In genomic region chr3:158668506-158668905, GRCh38 we compare ENCODE assay signal across 32 cellular contexts. TPM values are rescaled to one million over a fixed set of nuclear protein-coding genes. Genes with fewer than 3 reads are reported as not detected.
DNase-seq lines count a peak whose midpoint lies in the region; ATAC-seq, FAIRE-seq and TF ChIP-seq lines count a peak whose summit lies in the region.
"Had no signal": no experiment of that assay in that cellular context is flagged by ENCODE, and none has a peak within 500 bp of the region (broad histone marks: within the 10 kb centered on the region; RNA-seq: fewer than 3 reads in every experiment).

No MANE protein-coding gene starts in this region.

- H3K79me2 ChIP-seq in endothelial cell of umbilical vein (ENCODE audit: control insufficient read depth, insufficient read depth, low read length) (peaks cover 34% of the 10 kb centered on the region), osteoblast (ENCODE audit: insufficient read depth, low read length) (peaks cover 51% of the 10 kb centered on the region)

- DNase-seq in AG10803 (ENCODE audit: low read depth): peak; percentile 54
- DNase-seq in adipocyte (ENCODE audit: low read depth): peak; percentile 54
- peak; percentile 67 for DNase-seq in endothelial cell of umbilical vein (ENCODE audit: low read depth, low spot score)
- DNase-seq in osteoblast (ENCODE audit: insufficient read length, low spot score, missing footprints): no peak
- DNase-seq in NK-92 (lab: John Stamatoyannopoulos, UW; ENCODE audit: unreplicated experiment): no peak
- no peak for DNase-seq in HT-29 (ENCODE audit: low spot score)
- no peak for DNase-seq in CD8-positive, alpha-beta memory T cell
- DNase-seq: ACHN; activated B cell treated with CpG ODN at 0.5 μM for 24 hours; activated CD4-positive, alpha-beta memory T cell treated with anti-CD3 and anti-CD28 coated beads for 36 hours; activated CD8-positive, alpha-beta memory T cell treated with anti-CD3 and anti-CD28 coated beads, Interleukin-2, amount 50 U/mL, for 48 hours; activated naive CD8-positive, alpha-beta T cell treated with anti-CD3 and anti-CD28 coated beads, Interleukin-2, amount 10 ng/mL, durations not matched to agents 7 days and 5 days; endodermal cell; H9; head of caudate nucleus; NCI-H1092; NCI-H1930; NCI-H226; NCI-H774; Right ventricle myocardium superior; stimulated activated CD4-positive, alpha-beta T cell treated with anti-CD3 and anti-CD28 coated beads, Interleukin-4, amount 100 ng/mL, for 1 hour; T-helper 9 cell had no signal

- no peak overlapping the region for H3K9ac ChIP-seq in adipocyte (ENCODE audit: low read length)
- H3K9ac ChIP-seq in endothelial cell of umbilical vein (replicated peaks; ENCODE audit: extremely low read depth, insufficient read depth, low read length): no peak overlapping the region

- intact Hi-C loops in endothelial cell of umbilical vein (cut with micrococcal nuclease): no loop called here

- H3K27ac Mint-ChIP-seq in CD8-positive, alpha-beta memory T cell: peak overlapping the region in 1 of 8 donors; percentile 58
- H3K27ac Mint-ChIP-seq: activated B cell treated with CpG ODN at 0.5 μM for 24 hours; activated CD4-positive, alpha-beta memory T cell treated with anti-CD3 and anti-CD28 coated beads for 36 hours; activated naive CD8-positive, alpha-beta T cell treated with anti-CD3 and anti-CD28 coated beads, Interleukin-2, amount 10 ng/mL, durations not matched to agents 7 days and 5 days; CD14-positive monocyte; endodermal cell; H9; stimulated activated memory B cell treated with anti-CD40 and anti-IgM and Interleukin-4, amounts not matched to agents 10 μg/mL and 1 μg/mL and 100 μg/mL, for 72 hours had no signal

- TF ChIP-seq CTCF in AG10803 (conservative IDR thresholded peaks at IDR 0.05; ENCODE audit: low read length): no peak
- TF ChIP-seq CTCF in endothelial cell of umbilical vein (IDR thresholded peaks at IDR 0.05; ENCODE audit: extremely low read depth in 1 of 2, insufficient read depth in 1 of 2, low read depth in 1 of 2, low read length in 2 of 2): no peak
- TF ChIP-seq CTCF in osteoblast (IDR thresholded peaks at IDR 0.05; ENCODE audit: extremely low read depth, low read depth, low read length): no peak

- no TSS peak for BruUV-seq in endothelial cell of umbilical vein (replicated peaks; lab: Mats Ljungman, UMichigan)

- H3K27me3 ChIP-seq in adipocyte (replicated peaks; ENCODE audit: control insufficient read depth, insufficient read depth, low read length): no peaks in the 10 kb centered on the region
- H3K27me3 ChIP-seq in endothelial cell of umbilical vein (ENCODE audit: control insufficient read depth in 2 of 2, insufficient read depth in 2 of 2, low read length in 2 of 2): no peaks in the 10 kb centered on the region
- H3K27me3 ChIP-seq in osteoblast (ENCODE audit: insufficient read depth, low read length): no peaks in the 10 kb centered on the region
- no peaks in the 10 kb centered on the region for H3K27me3 ChIP-seq in CD8-positive, alpha-beta memory T cell (ENCODE audit: insufficient read depth, low read length, poor library complexity, severe bottlenecking)
- H3K27me3 ChIP-seq: vagina had no signal

- peak; percentile 29 for TF ChIP-seq POLR2A in endothelial cell of umbilical vein (IDR thresholded peaks at IDR 0.05; ENCODE audit: low read depth, low read length)

- H3K36me3 ChIP-seq in adipocyte (ENCODE audit: control insufficient read depth, insufficient read depth, low read length, severe bottlenecking) (peaks cover 69% of the 10 kb centered on the region), endothelial cell of umbilical vein (ENCODE audit: control insufficient read depth in 2 of 2, extremely low read depth in 1 of 2, insufficient read depth in 2 of 2, low read length in 2 of 2) (peaks cover 15 to 21% of the 10 kb centered on the region in 2 experiments), osteoblast (ENCODE audit: insufficient read depth, low read length) (peaks cover 66% of the 10 kb centered on the region)
- peaks cover 31% of the 10 kb centered on the region for H3K36me3 ChIP-seq in CD8-positive, alpha-beta memory T cell (ENCODE audit: insufficient read depth, low read length)

- no peaks in the 10 kb centered on the region for H3K27me3 Mint-ChIP-seq in CD8-positive, alpha-beta memory T cell
- H3K27me3 Mint-ChIP-seq: activated B cell treated with CpG ODN at 0.5 μM for 24 hours; activated CD4-positive, alpha-beta memory T cell treated with anti-CD3 and anti-CD28 coated beads for 36 hours; activated naive CD8-positive, alpha-beta T cell treated with anti-CD3 and anti-CD28 coated beads, Interleukin-2, amount 10 ng/mL, durations not matched to agents 7 days and 5 days; stimulated activated memory B cell treated with anti-CD40 and anti-IgM and Interleukin-4, amounts not matched to agents 10 μg/mL and 1 μg/mL and 100 μg/mL, for 72 hours had no signal

- H2AFZ ChIP-seq in endothelial cell of umbilical vein (ENCODE audit: low read depth, low read length): no peak overlapping the region
- no peak overlapping the region for H2AFZ ChIP-seq in osteoblast (ENCODE audit: low read length)

- H3K4me2 ChIP-seq in endothelial cell of umbilical vein (ENCODE audit: insufficient read depth, low read length): no peak overlapping the region
- peak overlapping the region; percentile 86 for H3K4me2 ChIP-seq in osteoblast (ENCODE audit: insufficient read depth, low read length)

- H3K4me3 ChIP-seq in AG10803 (ENCODE audit: low read length) (no peak overlapping the region), adipocyte (ENCODE audit: low read length) (no peak overlapping the region), endothelial cell of umbilical vein (replicated peaks in 1 of 3; ENCODE audit: insufficient read depth in 1 of 3, low read depth in 1 of 3, low read length in 3 of 3) (no peak overlapping the region), osteoblast (ENCODE audit: insufficient read depth, low read length) (no peak overlapping the region)
- H3K4me3 ChIP-seq in CD8-positive, alpha-beta memory T cell (ENCODE audit: low read length): no peak overlapping the region
- H3K4me3 ChIP-seq: coronary artery, vagina had no signal

- H3K27ac ChIP-seq in endothelial cell of umbilical vein (ENCODE audit: insufficient read depth, low read depth, low read length): peak overlapping the region; percentile 30
- peak overlapping the region; percentile 78 for H3K27ac ChIP-seq in osteoblast (ENCODE audit: low read depth, low read length)
- H3K27ac ChIP-seq in CD8-positive, alpha-beta memory T cell (ENCODE audit: low read depth, low read length): no peak overlapping the region
- H3K27ac ChIP-seq: coronary artery, HL-60, vagina had no signal

- POLR2A ChIA-PET in endothelial cell of umbilical vein (lab: Charles Lee): interaction anchor here (0.7 kb wide), 1 partner anchor 78 kb away, joined by 3 read pairs; no protein-coding TSS in a partner anchor
- POLR2A ChIA-PET in CD8-positive, alpha-beta memory T cell (lab: Charles Lee): no interaction called here

- no peak for ATAC-seq in HG03159 (IDR thresholded peaks at IDR 0.05; ENCODE audit: unreplicated experiment)
- ATAC-seq: HepG2; stimulated activated memory B cell treated with anti-CD40 and anti-IgM and Interleukin-4, amounts not matched to agents 10 μg/mL and 1 μg/mL and 100 μg/mL, for 72 hours had no signal

- dilution Hi-C loops in endothelial cell of umbilical vein (cut with MboI; ENCODE audit: extremely low pct_ligation_motif_present, low sequenced_read_pairs): no loop called here

- no peaks in the 10 kb centered on the region for H3K9me1 ChIP-seq in endothelial cell of umbilical vein (replicated peaks; ENCODE audit: control insufficient read depth, extremely low read depth, insufficient read depth, low read length)

- FAIRE-seq in endothelial cell of umbilical vein (lab: Jason Lieb, UNC): peak; percentile 85
- FAIRE-seq: D721Med, GM12892, HepG2 had no signal

- CTCF ChIA-PET in endothelial cell of umbilical vein (lab: Charles Lee): interaction anchor here (1.0 to 3.7 kb wide), 4 partner anchors 9 to 121 kb away, joined by 3 to 17 read pairs (median 14); no protein-coding TSS in a partner anchor
- CTCF ChIA-PET in CD8-positive, alpha-beta memory T cell (lab: Charles Lee): no interaction called here

- H3K9me3 Mint-ChIP-seq in CD8-positive, alpha-beta memory T cell: no peaks in the 10 kb centered on the region
- H3K9me3 Mint-ChIP-seq: activated B cell treated with CpG ODN at 0.5 μM for 24 hours; activated CD4-positive, alpha-beta memory T cell treated with anti-CD3 and anti-CD28 coated beads for 36 hours; activated naive CD8-positive, alpha-beta T cell treated with anti-CD3 and anti-CD28 coated beads, Interleukin-2, amount 10 ng/mL, durations not matched to agents 7 days and 5 days; CD14-positive monocyte; endodermal cell; H9; stimulated activated memory B cell treated with anti-CD40 and anti-IgM and Interleukin-4, amounts not matched to agents 10 μg/mL and 1 μg/mL and 100 μg/mL, for 72 hours had no signal

- H3K9me3 ChIP-seq in adipocyte (ENCODE audit: control insufficient read depth, low read length) (no peaks in the 10 kb centered on the region), endothelial cell of umbilical vein (replicated peaks; ENCODE audit: control insufficient read depth, insufficient read depth, low read length) (no peaks in the 10 kb centered on the region), osteoblast (ENCODE audit: low read depth, low read length) (no peaks in the 10 kb centered on the region)
- no peaks in the 10 kb centered on the region for H3K9me3 ChIP-seq in CD8-positive, alpha-beta memory T cell (ENCODE audit: low read length)
- H3K9me3 ChIP-seq: vagina had no signal

- peaks cover 21% of the 10 kb centered on the region for H3K4me1 ChIP-seq in adipocyte (ENCODE audit: control insufficient read depth, insufficient read depth, low read length)
- H3K4me1 ChIP-seq in endothelial cell of umbilical vein (ENCODE audit: control insufficient read depth, extremely low read depth, insufficient read depth, low read length): peaks cover 29% of the 10 kb centered on the region
- peaks cover 43% of the 10 kb centered on the region for H3K4me1 ChIP-seq in osteoblast (ENCODE audit: insufficient read depth, low read length)
- H3K4me1 ChIP-seq in CD8-positive, alpha-beta memory T cell (ENCODE audit: insufficient read depth, low read length): peaks cover 11% of the 10 kb centered on the region

- H3K4me3 Mint-ChIP-seq in CD8-positive, alpha-beta memory T cell: no peak overlapping the region
- H3K4me3 Mint-ChIP-seq: activated B cell treated with CpG ODN at 0.5 μM for 24 hours; activated CD4-positive, alpha-beta memory T cell treated with anti-CD3 and anti-CD28 coated beads for 36 hours; activated naive CD8-positive, alpha-beta T cell treated with anti-CD3 and anti-CD28 coated beads, Interleukin-2, amount 10 ng/mL, durations not matched to agents 7 days and 5 days; CD14-positive monocyte; endodermal cell; H9; stimulated activated memory B cell treated with anti-CD40 and anti-IgM and Interleukin-4, amounts not matched to agents 10 μg/mL and 1 μg/mL and 100 μg/mL, for 72 hours had no signal

- H3K4me1 Mint-ChIP-seq in CD8-positive, alpha-beta memory T cell: peaks cover 24 to 36% (median 36%) of the 10 kb centered on the region in 3 donors

- H4K20me1 ChIP-seq in endothelial cell of umbilical vein (replicated peaks; ENCODE audit: control insufficient read depth, extremely low read depth, insufficient read depth, low read length) (no peaks in the 10 kb centered on the region), osteoblast (ENCODE audit: insufficient read depth, low read length) (peaks cover 5% of the 10 kb centered on the region)

- peaks cover 0 to 77% (median 13%) of the 10 kb centered on the region in 3 donors for H3K36me3 Mint-ChIP-seq in CD8-positive, alpha-beta memory T cell

RNA-seq across cellular contexts. Expression of gene LXN, which starts 3.9 kb away (rescaled TPM):
- total RNA-seq in endothelial cell of umbilical vein: 118 and 119 TPM in 2 replicates
- polyA plus RNA-seq in endothelial cell of umbilical vein: 44.8 and 56.9 TPM in 2 replicates
- polyA plus RNA-seq in endothelial cell of umbilical vein (2011; cell fraction: cytosol; rRNA removed): 87.4 and 95.6 TPM in 2 replicates
- 35.7 and 36.2 TPM in 2 replicates for polyA plus RNA-seq in endothelial cell of umbilical vein (2011; cell fraction: nucleus; rRNA removed)
- 97.9 and 99.8 TPM in 2 replicates for polyA plus RNA-seq in endothelial cell of umbilical vein (2012)
- polyA minus RNA-seq in endothelial cell of umbilical vein: 31.9 and 32.7 TPM in 2 replicates
- polyA minus RNA-seq in endothelial cell of umbilical vein (2011; cell fraction: cytosol; rRNA and poly(A)+ RNA removed): 8.6 TPM
- polyA minus RNA-seq in endothelial cell of umbilical vein (2011; cell fraction: nucleus; rRNA and poly(A)+ RNA removed): 13.0 and 22.6 TPM in 2 replicates
- total RNA-seq in osteoblast: 96.9 and 114 TPM in 2 replicates
- 13.0 and 14.2 TPM in 2 replicates for total RNA-seq in HT-29 (2014; rRNA removed; shearing (Covaris generic))
- total RNA-seq in CD8-positive, alpha-beta memory T cell: 1 to 10 TPM; 4.7 to 5.3 TPM
- 10.7 TPM for polyA plus RNA-seq in CD8-positive, alpha-beta memory T cell
- total RNA-seq: Daoy, HepG2 had no signal
- polyA plus RNA-seq: HepG2 had no signal

RNA-seq across cellular contexts. Expression of gene GFM1, which starts 24.2 kb away (rescaled TPM):
- total RNA-seq in endothelial cell of umbilical vein (60.1 and 68.6 TPM in 2 replicates), osteoblast (46.9 and 52.5 TPM in 2 replicates)
- 12.1 and 14.9 TPM in 2 replicates for polyA plus RNA-seq in endothelial cell of umbilical vein
- polyA plus RNA-seq in endothelial cell of umbilical vein (2011; cell fraction: cytosol; rRNA removed): 13.2 and 14.2 TPM in 2 replicates
- 40.2 and 53.5 TPM in 2 replicates for polyA plus RNA-seq in endothelial cell of umbilical vein (2011; cell fraction: nucleus; rRNA removed)
- 27.1 and 33.4 TPM in 2 replicates for polyA plus RNA-seq in endothelial cell of umbilical vein (2012)
- 57.0 and 64.4 TPM in 2 replicates for polyA minus RNA-seq in endothelial cell of umbilical vein
- 33.1 TPM for polyA minus RNA-seq in endothelial cell of umbilical vein (2011; cell fraction: cytosol; rRNA and poly(A)+ RNA removed)
- polyA minus RNA-seq in endothelial cell of umbilical vein (2011; cell fraction: nucleus; rRNA and poly(A)+ RNA removed): 111 and 139 TPM in 2 replicates
- total RNA-seq in HT-29 (2014; rRNA removed; shearing (Covaris generic)): 28.2 and 30.9 TPM in 2 replicates
- total RNA-seq in CD8-positive, alpha-beta memory T cell: 10 to 100 TPM; 91.2 to 99.9 TPM
- polyA plus RNA-seq in CD8-positive, alpha-beta memory T cell: 31.7 TPM

Comparison
In these comparisons a context has a peak if more than half of its experiments do, and no peak if none do; other contexts are left out.
1. DNase-seq: peak in AG10803 (single experiment), adipocyte (single experiment) and endothelial cell of umbilical vein (single experiment); none in osteoblast (single experiment), NK-92 (single experiment), HT-29 (single experiment) and CD8-positive, alpha-beta memory T cell (0 of 5).